29 cellular contexts compared by ENCODE assay signal in the genomic region with DNA sequence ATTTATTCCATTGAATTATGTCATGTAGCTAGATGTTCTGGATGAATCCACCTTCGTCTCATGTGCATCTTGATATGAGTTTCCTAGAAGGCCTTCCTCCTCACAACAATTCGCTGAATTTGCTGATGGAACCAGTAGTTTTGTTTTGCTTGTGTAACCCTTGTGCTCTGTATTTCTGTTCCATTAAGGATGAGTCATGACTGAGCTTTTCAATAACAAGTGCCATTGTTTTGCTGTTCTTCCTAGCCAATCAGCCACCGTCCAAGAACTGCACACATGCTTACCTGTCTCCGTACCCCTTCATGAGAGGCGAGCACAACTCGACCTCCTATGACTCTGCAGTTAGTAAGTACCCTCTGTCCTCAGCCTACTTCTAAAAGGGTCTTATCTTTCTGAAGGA. TPM values are rescaled to one million over a fixed set of nuclear protein-coding genes. Genes with fewer than 3 reads are reported as not detected.
DNase-seq lines count a peak whose midpoint lies in the region; ATAC-seq and TF ChIP-seq lines count a peak whose summit lies in the region.
"Had no signal": no experiment of that assay in that cellular context is flagged by ENCODE, and none has a peak within 500 bp of the region (broad histone marks: within the 10 kb centered on the region; RNA-seq: fewer than 3 reads in every experiment).

No MANE protein-coding gene starts in this region.

- H3K36me3 ChIP-seq in stomach = peaks cover 0 to 12% (median 3%) of the 10 kb centered on the region in 4 donors
- H3K36me3 ChIP-seq: gastroesophageal sphincter, neural progenitor cell had no signal

- no peak for TF ChIP-seq EP300 in stomach (IDR thresholded peaks at IDR 0.05)

- 91 to 95% (median 93%) methylated on average over 6 of the region's 6 CpGs for WGBS in stomach, 5 donors

- TF ChIP-seq CTCF in fibroblast of pulmonary artery (IDR thresholded peaks at IDR 0.05; ENCODE audit: low read length, missing control alignments) (no peak), stomach (IDR thresholded peaks at IDR 0.05) (no peak)

- no peak for TF ChIP-seq POLR2A in stomach (IDR thresholded peaks at IDR 0.05)

- no peak for ATAC-seq in GM19351 (IDR thresholded peaks at IDR 0.05; ENCODE audit: unreplicated experiment)
- ATAC-seq: gastroesophageal sphincter; GM23338; stimulated activated memory B cell treated with anti-CD40 and anti-IgM and Interleukin-4, amounts not matched to agents 10 μg/mL and 1 μg/mL and 100 μg/mL, for 72 hours; WTC11 had no signal

- intact Hi-C loops in stomach (cut with DNase I; ENCODE audit: low total_unique reads) = no loop called here

- no peak overlapping the region for H3K27ac ChIP-seq in stomach
- H3K27ac ChIP-seq: BLaER1 treated with 17β-estradiol and CSF1 and Interleukin-3, amounts not matched to agents 10 nM and 100 nM; esophagus muscularis mucosa; gastroesophageal sphincter; neural progenitor cell; SJCRH30 had no signal

- H3K4me1 ChIP-seq in stomach = no peaks in the 10 kb centered on the region
- H3K4me1 ChIP-seq: neural progenitor cell, SJCRH30 had no signal

- DNase-seq in Daoy (ENCODE audit: low read depth) (peak; percentile 2), astrocyte of the hippocampus (ENCODE audit: low read depth, low spot score) (peak; percentile 30), fibroblast of pulmonary artery (ENCODE audit: low read depth) (peak; percentile 10), non-pigmented ciliary epithelial cell (ENCODE audit: low read depth) (peak; percentile 9), stomach (no peak), GM19240 (ENCODE audit: insufficient read length, low spot score) (no peak)
- DNase-seq: activated CD4-positive, alpha-beta T cell treated with anti-CD3 and anti-CD28 coated beads, Interleukin-2, amount 10 ng/mL, durations not matched to agents 7 days and 5 days; activated effector memory CD4-positive, alpha-beta T cell treated with Interleukin-2 at 50 U/mL for 16 hours; caudate nucleus; endodermal cell; GDM1; HFFc6; hippocampal formation; mesenchymal stem cell; NCI-H1694; NCI-H2171 treated with DMSO at 0.1 percent for 48 hours; NCI-H510A; posterior cingulate gyrus; SJCRH30; stimulated activated CD4-positive, alpha-beta T cell treated with anti-CD3 and anti-CD28 coated beads, Interleukin-15, amount 100 ng/mL, for 24 hours; substantia nigra had no signal

- no peaks in the 10 kb centered on the region for H3K27me3 ChIP-seq in stomach
- H3K27me3 ChIP-seq: BLaER1 treated with 17β-estradiol and CSF1 and Interleukin-3, amounts not matched to agents 10 nM and 100 nM; esophagus muscularis mucosa; gastroesophageal sphincter; neural progenitor cell; SJCRH30 had no signal

- no peaks in the 10 kb centered on the region for H3K9me3 ChIP-seq in stomach
- H3K9me3 ChIP-seq: esophagus muscularis mucosa, gastroesophageal sphincter, SJCRH30 had no signal

- no peak overlapping the region for H3K4me3 ChIP-seq in fibroblast of pulmonary artery (replicated peaks; ENCODE audit: low read depth, low read length)
- H3K4me3 ChIP-seq in stomach = no peak overlapping the region
- H3K4me3 ChIP-seq: BLaER1 treated with 17β-estradiol and CSF1 and Interleukin-3, amounts not matched to agents 10 nM and 100 nM; esophagus muscularis mucosa; gastroesophageal sphincter; GM23338; neural progenitor cell; SJCRH30 had no signal

RNA-seq across cellular contexts. Expression of a gene that starts 2.3 kb away (rescaled TPM):
- total RNA-seq in Daoy (2014; rRNA removed; shearing (Covaris generic)) = 5.4 and 6.1 TPM in 2 replicates
- 1 to 10 TPM in 2 of 5 donors, not detected in 3; 1.0 to 5.3 TPM for total RNA-seq in stomach
- 1 to 10 TPM; 1.0 to 3.4 (median 2.6) TPM for polyA plus RNA-seq in stomach

Comparison
In these comparisons a context has a peak if more than half of its experiments do, and no peak if none do; other contexts are left out.
1. DNase-seq: peak in Daoy (single experiment), astrocyte of the hippocampus (single experiment), fibroblast of pulmonary artery (single experiment) and non-pigmented ciliary epithelial cell (single experiment); none in stomach (single experiment) and GM19240 (single experiment).